In the genomic region with DNA sequence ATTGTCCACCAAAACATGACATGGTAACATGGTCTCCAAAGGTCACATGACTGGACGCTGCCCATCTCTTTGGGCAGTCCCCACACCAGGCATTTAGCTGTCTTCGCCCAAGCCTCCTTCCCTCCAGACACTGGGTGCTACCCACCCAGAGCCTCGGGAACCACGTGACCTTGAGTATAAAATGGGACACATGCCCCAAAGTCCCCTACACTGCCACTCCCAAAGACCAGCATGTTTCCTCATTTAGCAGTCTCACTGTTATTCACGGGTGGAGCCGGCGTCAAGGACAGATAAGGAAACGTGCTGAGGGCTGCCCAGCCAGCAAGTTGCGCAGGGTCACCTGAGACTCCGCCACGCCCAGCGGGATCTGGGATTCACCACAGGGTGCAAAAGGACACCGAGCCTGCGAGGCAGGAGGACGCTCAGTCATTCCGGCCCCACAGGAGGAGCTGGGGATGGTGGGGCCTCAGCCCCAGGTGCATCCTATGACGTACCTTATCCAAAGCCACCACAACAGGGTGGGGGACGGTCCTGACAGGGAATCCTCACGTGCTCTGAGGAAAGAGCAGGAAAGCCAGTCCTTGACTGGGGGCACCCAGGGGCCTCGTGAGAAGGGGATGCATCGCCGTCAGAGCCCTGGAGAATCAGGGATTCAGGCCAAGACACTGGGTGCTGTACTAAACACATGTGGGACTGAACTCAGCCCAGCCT, we compare ENCODE assay signal across 26 cellular contexts.
DNase-seq lines count a peak whose midpoint lies in the region; ATAC-seq, FAIRE-seq and TF ChIP-seq lines count a peak whose summit lies in the region.
"Had no signal": no experiment of that assay in that cellular context is flagged by ENCODE, and none has a peak within 500 bp of the region (broad histone marks: within the 10 kb centered on the region; RNA-seq: fewer than 3 reads in every experiment).

No MANE protein-coding gene starts in this region.

- H3K4me2 ChIP-seq in HepG2 (ENCODE audit: low read depth, low read length) (no peak overlapping the region), trophoblast cell (ENCODE audit: low read length) (no peak overlapping the region), PC-3 (ENCODE audit: low read length) (no peak overlapping the region)
- H3K4me2 ChIP-seq: A549 had no signal

- no peaks in the 10 kb centered on the region for H3K9me3 ChIP-seq in HepG2 (ENCODE audit: low read length)
- H3K9me3 ChIP-seq in trophoblast cell (ENCODE audit: insufficient read depth, low read depth, low read length): peaks cover 4% of the 10 kb centered on the region
- H3K9me3 ChIP-seq in PC-3 (ENCODE audit: low read length): no peaks in the 10 kb centered on the region
- H3K9me3 ChIP-seq: A549 had no signal

- H3K27ac ChIP-seq in HepG2 (ENCODE audit: extremely low read length, insufficient read depth, low read length) (no peak overlapping the region), trophoblast cell (ENCODE audit: low read depth, low read length) (no peak overlapping the region), PC-3 (ENCODE audit: low read length) (no peak overlapping the region)
- H3K27ac ChIP-seq: A549 had no signal

- no peaks in the 10 kb centered on the region for H3K27me3 Mint-ChIP-seq in activated naive CD4-positive, alpha-beta T cell treated with anti-CD3 and anti-CD28 coated beads for 36 hours (ENCODE audit: low read depth)
- H3K27me3 Mint-ChIP-seq: activated B cell treated with CpG ODN at 0.5 μM for 24 hours; activated naive CD8-positive, alpha-beta T cell; central memory CD8-positive, alpha-beta T cell had no signal

- WGBS in HepG2 (ENCODE audit: low lambda C conversion rate): 99% methylated on average over 21 of the region's 22 CpGs
- no CpG with 5 or more reads among the region's 22 CpGs for WGBS in trophoblast cell (ENCODE audit: extremely low coverage, insufficient coverage, insufficient read length)

- H4K20me1 ChIP-seq in HepG2 (ENCODE audit: insufficient read depth, low read length) (peaks cover 61% of the 10 kb centered on the region), PC-3 (ENCODE audit: low read length) (peaks cover 15% of the 10 kb centered on the region; the same call in 1 of the 2 replicates)

- H2BK120ac ChIP-seq in trophoblast cell (ENCODE audit: insufficient read depth, low read length, poor library complexity): no peak overlapping the region

- CTCF ChIA-PET in HepG2 (lab: Yijun Ruan, JAX; ENCODE audit: low intra/inter-chr PET ratio, low total read pairs) (no interaction called here), PC-3 (lab: Charles Lee) (interaction anchor here (0.9 kb wide), 1 partner anchor 88 kb away, joined by 4 read pairs; no protein-coding TSS in a partner anchor)
- CTCF ChIA-PET in activated naive CD4-positive, alpha-beta T cell treated with anti-CD3 and anti-CD28 coated beads for 36 hours (lab: Charles Lee): no interaction called here

- in situ Hi-C loops in HepG2 (cut with HindIII; ENCODE audit: extremely low pct_ligation_motif_present, low pct_unique_long_range_greater_than_20kb): no loop called here

- H4K12ac ChIP-seq in trophoblast cell (ENCODE audit: low read depth, low read length): no peak overlapping the region

- TF ChIP-seq EP300 in Ishikawa (IDR thresholded peaks at IDR 0.05; ENCODE audit: borderline replicate concordance) (no peak), HepG2 (IDR thresholded peaks at IDR 0.05; ENCODE audit: low read depth in 2 of 2, low read length in 2 of 2) (no peak), HepG2 (CRISPR knock-in tag; IDR thresholded peaks at IDR 0.05; ENCODE audit: borderline replicate concordance) (no peak)

- no peak for FAIRE-seq in HepG2 (lab: Jason Lieb, UNC)
- FAIRE-seq: A549, astrocyte, endothelial cell of umbilical vein, H1 had no signal

- no peaks in the 10 kb centered on the region for H3F3A ChIP-seq in PC-3 (ENCODE audit: low read length, unreplicated experiment)

- no peak overlapping the region for H2BK5ac ChIP-seq in trophoblast cell (ENCODE audit: low read depth, low read length, poor library complexity)

- BruUV-seq in HepG2 (replicated peaks; lab: Mats Ljungman, UMichigan): no TSS peak
- no TSS peak for BruUV-seq in PC-3 (replicated peaks; lab: Mats Ljungman, UMichigan)

- TF ChIP-seq POLR2A in HepG2 (IDR thresholded peaks at IDR 0.05; ENCODE audit: insufficient read depth in 1 of 2, low read depth in 2 of 2, low read length in 2 of 2): no peak

- no peaks in the 10 kb centered on the region for H3K4me1 Mint-ChIP-seq in activated naive CD4-positive, alpha-beta T cell treated with anti-CD3 and anti-CD28 coated beads for 36 hours (ENCODE audit: low read depth)
- H3K4me1 Mint-ChIP-seq: activated B cell treated with CpG ODN at 0.5 μM for 24 hours; central memory CD8-positive, alpha-beta T cell had no signal

- H3K18ac ChIP-seq in trophoblast cell (ENCODE audit: low read length): no peak overlapping the region

- no peak overlapping the region for H4K91ac ChIP-seq in trophoblast cell (ENCODE audit: low read depth, low read length)

- H3K79me2 ChIP-seq in HepG2 (ENCODE audit: insufficient read depth, low read length) (peaks cover 29% of the 10 kb centered on the region), trophoblast cell (ENCODE audit: control insufficient read depth, insufficient read depth, low read length, poor library complexity) (no peaks in the 10 kb centered on the region), PC-3 (ENCODE audit: low read length) (peaks cover 46% of the 10 kb centered on the region)

- H3K4me1 ChIP-seq in HepG2 (ENCODE audit: insufficient read depth, low read length) (no peaks in the 10 kb centered on the region), trophoblast cell (ENCODE audit: control insufficient read depth in 1 of 2, insufficient read depth in 2 of 2, low read length in 2 of 2) (no peaks in the 10 kb centered on the region), PC-3 (ENCODE audit: insufficient read depth, low read length) (no peaks in the 10 kb centered on the region)

- no peak overlapping the region for H3K27ac Mint-ChIP-seq in activated naive CD4-positive, alpha-beta T cell treated with anti-CD3 and anti-CD28 coated beads for 36 hours
- H3K27ac Mint-ChIP-seq: activated B cell treated with CpG ODN at 0.5 μM for 24 hours; activated naive CD8-positive, alpha-beta T cell; activated T-helper 2 cell treated with anti-CD3 and anti-CD28 coated beads, Interferon-gamma antibody, Interleukin-2, Interleukin-4, amounts not matched to agents 10 μg/mL and 5 μg/mL and 100 μg/mL, durations not matched to agents 14 hours and 24 hours and 36 hours had no signal

- POLR2A ChIA-PET in HepG2 (lab: Yijun Ruan, JAX): no interaction called here
- POLR2A ChIA-PET in PC-3 (lab: Charles Lee; ENCODE audit: unreplicated experiment): no interaction called here

- no peaks in the 10 kb centered on the region for H3K9me2 ChIP-seq in PC-3 (replicated peaks; ENCODE audit: low read length)

- peaks cover 35 to 78% of the 10 kb centered on the region in 2 experiments for H3K36me3 ChIP-seq in HepG2 (replicated peaks in 1 of 2; ENCODE audit: control insufficient read depth in 1 of 2, insufficient read depth in 2 of 2, low read length in 2 of 2)
- H3K36me3 ChIP-seq in trophoblast cell (ENCODE audit: control insufficient read depth in 1 of 2, insufficient read depth in 2 of 2, low read length in 2 of 2): peaks cover 53 to 68% of the 10 kb centered on the region in 2 experiments
- peaks cover 2% of the 10 kb centered on the region; the same call in 1 of the 2 replicates for H3K36me3 ChIP-seq in PC-3 (ENCODE audit: low read depth, low read length)

- H2AFZ ChIP-seq in HepG2 (ENCODE audit: low read length) (no peak overlapping the region), trophoblast cell (ENCODE audit: insufficient read depth, low read length, poor library complexity) (no peak overlapping the region), PC-3 (ENCODE audit: low read length) (no peak overlapping the region)

- no peak overlapping the region for H3K14ac ChIP-seq in trophoblast cell (ENCODE audit: low read length)

- H3K23ac ChIP-seq in trophoblast cell (ENCODE audit: low read length): no peak overlapping the region

- H3K36me3 Mint-ChIP-seq in activated naive CD4-positive, alpha-beta T cell treated with anti-CD3 and anti-CD28 coated beads for 36 hours (ENCODE audit: low read depth): no peaks in the 10 kb centered on the region
- H3K36me3 Mint-ChIP-seq: activated naive CD8-positive, alpha-beta T cell had no signal

- H3K4me3 Mint-ChIP-seq in activated naive CD4-positive, alpha-beta T cell treated with anti-CD3 and anti-CD28 coated beads for 36 hours: no peak overlapping the region
- H3K4me3 Mint-ChIP-seq: activated B cell treated with CpG ODN at 0.5 μM for 24 hours; activated naive CD8-positive, alpha-beta T cell; central memory CD8-positive, alpha-beta T cell; nephron had no signal

- peak; percentile 70 for ATAC-seq in Right ventricle myocardium inferior
- ATAC-seq in HepG2: no peak
- ATAC-seq in PC-3: no peak
- ATAC-seq: A549 had no signal

- H3K79me1 ChIP-seq in trophoblast cell (ENCODE audit: low read length): no peaks in the 10 kb centered on the region

- no peak overlapping the region for H3K4ac ChIP-seq in trophoblast cell (ENCODE audit: low read depth, low read length)

- H4K8ac ChIP-seq in trophoblast cell (ENCODE audit: low read depth, low read length): no peak overlapping the region

- H3K9ac ChIP-seq in HepG2 (ENCODE audit: insufficient read depth, low read depth, low read length) (no peak overlapping the region), trophoblast cell (ENCODE audit: low read length) (no peak overlapping the region), PC-3 (ENCODE audit: low read length) (no peak overlapping the region)

- no peak for DNase-seq in Right ventricle myocardium inferior (ENCODE audit: missing footprints)
- DNase-seq in HepG2 (ENCODE audit: low spot score): no peak
- peak; percentile 47 to 63 for DNase-seq in trophoblast cell
- no peak for DNase-seq in activated naive CD4-positive, alpha-beta T cell treated with anti-CD3 and anti-CD28 coated beads for 36 hours
- DNase-seq in NCI-H526 (lab: John Stamatoyannopoulos, UW): no peak
- no peak for DNase-seq in PC-3
- no peak for DNase-seq in medulla oblongata (ENCODE audit: extremely low spot score)
- DNase-seq: activated B cell treated with CpG ODN at 0.5 μM for 24 hours; activated CD4-positive, alpha-beta T cell treated with anti-CD3 and anti-CD28 coated beads, Interleukin-2, amount 50 U/mL, for 48 hours; activated CD8-positive, alpha-beta memory T cell treated with anti-CD3 and anti-CD28 coated beads, Interleukin-2, amount 50 U/mL, for 4 hours; DMS79 treated with DMSO at 0.1 percent for 48 hours; midbrain; NCI-H1048; NCI-H2081; NCI-H345; SHP77; T-helper 9 cell had no signal

- no peak overlapping the region for H2BK12ac ChIP-seq in trophoblast cell (ENCODE audit: low read length)

- no peaks in the 10 kb centered on the region for H3K9me3 Mint-ChIP-seq in activated naive CD4-positive, alpha-beta T cell treated with anti-CD3 and anti-CD28 coated beads for 36 hours
- H3K9me3 Mint-ChIP-seq: activated B cell treated with CpG ODN at 0.5 μM for 24 hours; activated T-helper 2 cell treated with anti-CD3 and anti-CD28 coated beads, Interferon-gamma antibody, Interleukin-2, Interleukin-4, amounts not matched to agents 10 μg/mL and 5 μg/mL and 100 μg/mL, durations not matched to agents 14 hours and 24 hours and 36 hours; central memory CD8-positive, alpha-beta T cell; nephron had no signal

- H3K27me3 ChIP-seq in HepG2 (ENCODE audit: control insufficient read depth in 1 of 2, insufficient read depth in 2 of 2, low read length in 2 of 2): no peaks in the 10 kb centered on the region
- no peaks in the 10 kb centered on the region for H3K27me3 ChIP-seq in trophoblast cell (ENCODE audit: insufficient read depth, low read length)
- H3K27me3 ChIP-seq in PC-3 (ENCODE audit: low read length): no peaks in the 10 kb centered on the region

- no peak for TF ChIP-seq RAD21 in Ishikawa (IDR thresholded peaks at IDR 0.05; ENCODE audit: low read depth)
- no peak for TF ChIP-seq RAD21 in HepG2 (CRISPR knock-in tag; IDR thresholded peaks at IDR 0.05)

- intact Hi-C loops in Right ventricle myocardium inferior (cut with DNase I) (no loop called here), HepG2 (cut with micrococcal nuclease; ENCODE audit: unreplicated experiment) (no loop called here), PC-3 (cut with micrococcal nuclease) (no loop called here)
- intact Hi-C loops in activated naive CD4-positive, alpha-beta T cell treated with anti-CD3 and anti-CD28 coated beads for 36 hours (cut with micrococcal nuclease): no loop called here

- TF ChIP-seq CTCF in HepG2 (CRISPR knock-in tag; IDR thresholded peaks at IDR 0.05) (no peak), PC-3 (conservative IDR thresholded peaks at IDR 0.05; ENCODE audit: low read depth, low read length) (no peak)

- H3K4me3 ChIP-seq in HepG2 (replicated peaks in 1 of 3; ENCODE audit: insufficient read depth in 1 of 3, low read depth in 2 of 3, low read length in 3 of 3) (no peak overlapping the region), trophoblast cell (ENCODE audit: low read depth, low read length) (no peak overlapping the region), PC-3 (ENCODE audit: low read length) (no peak overlapping the region)
- H3K4me3 ChIP-seq: A549 had no signal

- no peak overlapping the region for H2AK5ac ChIP-seq in trophoblast cell (ENCODE audit: low read length)

Comparison
In these comparisons a context has a peak if more than half of its experiments do, and no peak if none do; other contexts are left out.
1. DNase-seq: peak in trophoblast cell (2 of 2); none in Right ventricle myocardium inferior (single experiment), HepG2 (single experiment), activated naive CD4-positive, alpha-beta T cell treated with anti-CD3 and anti-CD28 coated beads for 36 hours (single experiment), NCI-H526 (0 of 2), PC-3 (single experiment) and medulla oblongata (single experiment).